ENCODE assay signal across 11 cellular contexts in genomic region chr7:2281556-2281955, GRCh38. TPM values are rescaled to one million over a fixed set of nuclear protein-coding genes. Genes with fewer than 3 reads are reported as not detected.
DNase-seq lines count a peak whose midpoint lies in the region; TF ChIP-seq lines count a peak whose summit lies in the region.
"Had no signal": no experiment of that assay in that cellular context is flagged by ENCODE, and none has a peak within 500 bp of the region (broad histone marks: within the 10 kb centered on the region; RNA-seq: fewer than 3 reads in every experiment).

No MANE protein-coding gene starts in this region.

- peaks cover 6% of the 10 kb centered on the region for H3K4me1 ChIP-seq in neural progenitor cell
- H3K4me1 ChIP-seq in CD4-positive, alpha-beta memory T cell (ENCODE audit: insufficient read depth, low read length) = no peaks in the 10 kb centered on the region

- peaks cover 27% of the 10 kb centered on the region for H3K79me2 ChIP-seq in neural progenitor cell (ENCODE audit: low read depth)

- CTCF ChIA-PET in CD4-positive, alpha-beta memory T cell (lab: Charles Lee; ENCODE audit: partially characterized antibody) = no interaction called here

- no peaks in the 10 kb centered on the region for H3K9me3 Mint-ChIP-seq in neural progenitor cell
- no peaks in the 10 kb centered on the region for H3K9me3 Mint-ChIP-seq in CD4-positive, alpha-beta memory T cell

- H3K9me3 ChIP-seq in neural progenitor cell (ENCODE audit: low read depth) = no peaks in the 10 kb centered on the region
- H3K9me3 ChIP-seq in CD4-positive, alpha-beta memory T cell (ENCODE audit: control insufficient read depth in 1 of 2, low read length in 2 of 2) = no peaks in the 10 kb centered on the region

- peaks cover 40% of the 10 kb centered on the region for H3K4me1 Mint-ChIP-seq in neural progenitor cell
- H3K4me1 Mint-ChIP-seq in CD4-positive, alpha-beta memory T cell = peaks cover 0 to 11% (median 3%) of the 10 kb centered on the region in 4 donors

- H3K27ac Mint-ChIP-seq in neural progenitor cell = peak overlapping the region; percentile 93
- peak overlapping the region in 1 of 7 donors; percentile 4 for H3K27ac Mint-ChIP-seq in CD4-positive, alpha-beta memory T cell

- H3K4me3 Mint-ChIP-seq in neural progenitor cell = no peak overlapping the region
- no peak overlapping the region for H3K4me3 Mint-ChIP-seq in CD4-positive, alpha-beta memory T cell

- H4K20me1 ChIP-seq in neural progenitor cell (ENCODE audit: low read depth) = peaks cover 13% of the 10 kb centered on the region

- TF ChIP-seq CTCF in VCaP (conservative IDR thresholded peaks at IDR 0.05) = no peak
- TF ChIP-seq CTCF in neural progenitor cell (IDR thresholded peaks at IDR 0.05) = no peak

- H3K4me3 ChIP-seq in neural progenitor cell = no peak overlapping the region
- H3K4me3 ChIP-seq in CD4-positive, alpha-beta memory T cell (ENCODE audit: low read length in 2 of 2) = no peak overlapping the region

- H3K36me3 ChIP-seq in neural progenitor cell = no peaks in the 10 kb centered on the region
- no peaks in the 10 kb centered on the region for H3K36me3 ChIP-seq in CD4-positive, alpha-beta memory T cell (ENCODE audit: insufficient read depth, low read length)

- POLR2A ChIA-PET in CD4-positive, alpha-beta memory T cell (lab: Charles Lee; ENCODE audit: partially characterized antibody) = no interaction called here

- intact Hi-C loops in CD4-positive, alpha-beta memory T cell (cut with micrococcal nuclease) = no loop called here

- H3F3A ChIP-seq in neural progenitor cell (ENCODE audit: low read depth) = no peaks in the 10 kb centered on the region

- peak; percentile 31 for DNase-seq in Ammon's horn (ENCODE audit: low spot score)
- peak; percentile 42 for DNase-seq in globus pallidus (ENCODE audit: low spot score)
- no peak for DNase-seq in neural progenitor cell (ENCODE audit: low spot score)
- no peak for DNase-seq in NCI-H146 (lab: John Stamatoyannopoulos, UW)
- DNase-seq in HK-2 (ENCODE audit: unreplicated experiment) = no peak
- DNase-seq in CD4-positive, alpha-beta memory T cell = no peak
- no peak for DNase-seq in DMS53 (lab: John Stamatoyannopoulos, UW)
- DNase-seq: activated T-cell treated with anti-CD3 and anti-CD28 coated beads, Interleukin-2, amount 50 U/mL, for 48 hours; SHP77; stimulated activated naive CD4-positive, alpha-beta T cell had no signal

- no peaks in the 10 kb centered on the region for H3K27me3 ChIP-seq in neural progenitor cell
- H3K27me3 ChIP-seq in CD4-positive, alpha-beta memory T cell (ENCODE audit: insufficient read depth, low read length) = no peaks in the 10 kb centered on the region

- no peak overlapping the region for H3K9ac ChIP-seq in neural progenitor cell

- H3K27me3 Mint-ChIP-seq in neural progenitor cell (ENCODE audit: insufficient read depth, low read depth) = peaks cover 3% of the 10 kb centered on the region
- no peaks in the 10 kb centered on the region for H3K27me3 Mint-ChIP-seq in CD4-positive, alpha-beta memory T cell

- H3K27ac ChIP-seq in VCaP (peak overlapping the region; percentile 11; the same call in 1 of the 2 replicates), neural progenitor cell (no peak overlapping the region)
- H3K27ac ChIP-seq in CD4-positive, alpha-beta memory T cell (ENCODE audit: low read depth, low read length) = no peak overlapping the region

- no peak overlapping the region for H3K4me2 ChIP-seq in neural progenitor cell

- H2AFZ ChIP-seq in neural progenitor cell (replicated peaks) = no peak overlapping the region

- H3K36me3 Mint-ChIP-seq in neural progenitor cell = no peaks in the 10 kb centered on the region
- H3K36me3 Mint-ChIP-seq in CD4-positive, alpha-beta memory T cell = peaks cover 5 to 6% of the 10 kb centered on the region in 2 donors

RNA-seq across cellular contexts. Expression of gene SNX8, which starts 32.7 kb away (rescaled TPM):
- 3.6 and 15.0 TPM in 2 replicates for total RNA-seq in neural progenitor cell (ENCODE audit: low replicate concordance)
- total RNA-seq in CD4-positive, alpha-beta memory T cell = 1 to 10 TPM; 6.9 to 9.9 TPM
- polyA plus RNA-seq in CD4-positive, alpha-beta memory T cell = 1 to 10 TPM; 6.6 to 7.4 TPM

RNA-seq across cellular contexts. Expression of gene NUDT1, which starts 39.5 kb away (rescaled TPM):
- 29.6 and 63.9 TPM in 2 replicates for total RNA-seq in neural progenitor cell (ENCODE audit: low replicate concordance)
- 10 to 100 TPM; 20.9 to 21.3 TPM for total RNA-seq in CD4-positive, alpha-beta memory T cell
- 10 to 100 TPM; 41.6 to 59.2 TPM for polyA plus RNA-seq in CD4-positive, alpha-beta memory T cell

RNA-seq across cellular contexts. Expression of gene MRM2, which starts 39.6 kb away (rescaled TPM):
- 30.6 and 34.3 TPM in 2 replicates for total RNA-seq in neural progenitor cell (ENCODE audit: low replicate concordance)
- total RNA-seq in CD4-positive, alpha-beta memory T cell = 10 to 100 TPM; 17.4 to 18.1 TPM
- polyA plus RNA-seq in CD4-positive, alpha-beta memory T cell = 10 to 100 TPM; 29.9 to 32.9 TPM

RNA-seq across cellular contexts. Expression of gene MAD1L1, which starts 48.8 kb away (rescaled TPM):
- 23.7 and 46.6 TPM in 2 replicates for total RNA-seq in neural progenitor cell (ENCODE audit: low replicate concordance)
- 10 to 100 TPM; 89.9 to 94.2 TPM for total RNA-seq in CD4-positive, alpha-beta memory T cell
- polyA plus RNA-seq in CD4-positive, alpha-beta memory T cell = 100 to 1,000 TPM; 125 to 132 TPM

Comparison
In these comparisons a context has a peak if more than half of its experiments do, and no peak if none do; other contexts are left out.
1. DNase-seq: peak in Ammon's horn (single experiment) and globus pallidus (single experiment); none in neural progenitor cell (single experiment), NCI-H146 (single experiment), HK-2 (single experiment), CD4-positive, alpha-beta memory T cell (0 of 5) and DMS53 (single experiment).